Comparison of ENCODE assay signal across 24 cellular contexts in the genomic region with DNA sequence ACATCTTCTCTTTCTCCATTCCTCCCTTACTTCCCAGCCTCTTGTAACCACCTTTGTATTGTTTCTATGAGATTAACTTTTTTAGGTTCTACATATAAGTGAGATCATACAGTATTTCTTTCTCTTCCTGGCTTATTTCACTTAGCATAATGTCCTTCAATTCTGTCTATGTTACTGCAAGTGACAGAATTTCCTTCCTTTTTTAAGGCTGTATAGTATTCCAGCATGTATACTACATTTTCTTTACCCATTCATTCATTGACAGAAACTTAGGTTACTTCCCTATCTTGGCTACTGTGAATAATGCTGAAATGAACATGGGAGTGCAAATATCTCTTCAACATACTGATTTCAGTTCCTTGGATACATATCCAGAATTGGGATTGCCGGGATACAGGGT.
"Had no signal": no experiment of that assay in that cellular context is flagged by ENCODE, and none has a peak within 500 bp of the region (broad histone marks: within the 10 kb centered on the region; RNA-seq: fewer than 3 reads in every experiment).

No MANE protein-coding gene starts in this region.

- H3K9ac ChIP-seq: KMS-11 had no signal

- FAIRE-seq: RCC 7860 had no signal

- DNase-seq: IMR-90, Kasumi-1, MM.1S, NCI-H1092, NCI-H1105 treated with DMSO at 0.1 percent for 48 hours, NCI-H1417 treated with DMSO at 0.1 percent for 48 hours, NCI-H146, NCI-H1694 treated with DMSO at 0.1 percent for 48 hours, NCI-H2029, NCI-H2081 treated with DMSO at 0.1 percent for 48 hours, NCI-H2171, NCI-H226, NCI-H446, NCI-H510A, NCI-H524 treated with DMSO at 0.1 percent for 48 hours, NCI-H69, NCI-H774, Right ventricle myocardium superior, RPMI8226, SIG-M5 had no signal

- H3K27me3 ChIP-seq: SJSA1 had no signal

- H3K4me1 ChIP-seq: SJSA1 had no signal

- H3K9me3 ChIP-seq: SJSA1 had no signal

- H3K4me3 ChIP-seq: SJSA1, SK-N-MC had no signal

- H3K4me2 ChIP-seq: KMS-11 had no signal

- H3K27ac ChIP-seq: KMS-11, SJSA1, SK-N-MC had no signal
